In the genomic region with DNA sequence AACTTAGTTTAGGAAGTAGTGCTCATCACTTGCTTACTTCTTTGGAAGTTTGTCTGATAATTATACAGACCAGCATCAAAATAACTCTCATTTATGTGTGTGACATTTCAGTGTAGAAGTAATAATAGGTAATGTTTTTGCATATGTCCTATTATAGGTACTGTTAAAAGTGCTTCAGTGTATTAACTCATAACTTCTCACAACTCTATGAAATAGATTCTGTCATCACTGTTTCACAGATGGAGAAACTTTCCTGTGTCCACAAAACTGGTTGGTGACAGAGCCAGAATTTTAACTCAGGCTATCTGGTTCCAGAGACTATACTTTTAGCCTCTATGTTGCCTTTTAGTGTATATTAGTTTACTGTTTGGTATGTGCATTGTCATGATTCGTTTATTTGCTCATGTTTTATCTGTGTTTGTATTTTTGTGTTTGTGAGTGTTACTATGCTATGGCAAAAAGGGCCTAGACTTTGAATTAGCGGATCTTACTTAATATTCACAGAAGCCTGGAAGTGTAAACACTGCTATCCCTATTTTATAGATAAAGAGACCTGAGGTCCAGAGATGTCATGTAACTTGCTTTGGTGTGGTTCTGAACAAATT, we compare ENCODE assay signal across 12 cellular contexts. TPM values are rescaled to one million over a fixed set of nuclear protein-coding genes. Genes with fewer than 3 reads are reported as not detected.
DNase-seq lines count a peak whose midpoint lies in the region; ATAC-seq and TF ChIP-seq lines count a peak whose summit lies in the region.
"Had no signal": no experiment of that assay in that cellular context is flagged by ENCODE, and none has a peak within 500 bp of the region (broad histone marks: within the 10 kb centered on the region; RNA-seq: fewer than 3 reads in every experiment).

No MANE protein-coding gene starts in this region.

- H3F3A ChIP-seq in PC-9 (ENCODE audit: insufficient read depth, low read depth), result no peaks in the 10 kb centered on the region

- no peak for DNase-seq in CD4-positive, CD25-positive, alpha-beta regulatory T cell
- DNase-seq in PC-9, result no peak
- DNase-seq in effector memory CD8-positive, alpha-beta T cell, result no peak
- DNase-seq in osteocyte (ENCODE audit: extremely low spot score, unreplicated experiment), result no peak
- DNase-seq in sciatic nerve (ENCODE audit: low spot score), result no peak
- DNase-seq in RKO (ENCODE audit: low spot score), result no peak
- DNase-seq in activated CD4-positive, alpha-beta T cell treated with anti-CD3 and anti-CD28 coated beads, Interleukin-2, amount 50 U/mL, for 1 hour, result no peak
- DNase-seq in ecto neural progenitor cell (ENCODE audit: low spot score), result no peak
- DNase-seq: activated CD4-positive, alpha-beta T cell treated with anti-CD3 and anti-CD28 coated beads, Interleukin-2, amount 50 U/mL, for 4 hours; cerebellar nuclear complex; DMS 273 treated with DMSO at 0.1 percent for 48 hours; NCI-H146 had no signal

- H3K4me2 ChIP-seq in PC-9, result no peak overlapping the region

- CTCF ChIA-PET in PC-9 (lab: Charles Lee), result no interaction called here

- POLR2A ChIA-PET in PC-9 (lab: Charles Lee; ENCODE audit: unreplicated experiment), result no interaction called here

- H3K36me3 Mint-ChIP-seq in CD4-positive, CD25-positive, alpha-beta regulatory T cell, result peaks cover 13% of the 10 kb centered on the region
- H3K36me3 Mint-ChIP-seq in effector memory CD8-positive, alpha-beta T cell (ENCODE audit: insufficient read depth), result peaks cover 6% of the 10 kb centered on the region
- H3K36me3 Mint-ChIP-seq in osteocyte (ENCODE audit: unreplicated experiment), result peaks cover 14% of the 10 kb centered on the region

- H3K36me3 ChIP-seq in CD4-positive, CD25-positive, alpha-beta regulatory T cell (ENCODE audit: control insufficient read depth, insufficient read depth, low read length), result no peaks in the 10 kb centered on the region
- no peaks in the 10 kb centered on the region for H3K36me3 ChIP-seq in PC-9 (ENCODE audit: low read depth)

- H3K9me2 ChIP-seq in PC-9 (ENCODE audit: insufficient read depth), result no peaks in the 10 kb centered on the region; the same call in 1 of the 2 replicates

- peaks cover 40 to 67% (median 56%) of the 10 kb centered on the region in 4 donors for H3K4me1 Mint-ChIP-seq in CD4-positive, CD25-positive, alpha-beta regulatory T cell
- H3K4me1 Mint-ChIP-seq in effector memory CD8-positive, alpha-beta T cell (ENCODE audit: low read depth in 2 of 2), result peaks cover 34 to 42% of the 10 kb centered on the region in 2 donors
- H3K4me1 Mint-ChIP-seq in osteocyte (ENCODE audit: unreplicated experiment), result peaks cover 72% of the 10 kb centered on the region

- no peaks in the 10 kb centered on the region for H3K79me2 ChIP-seq in PC-9 (ENCODE audit: low read depth)

- no peaks in the 10 kb centered on the region for H3K9me3 ChIP-seq in CD4-positive, CD25-positive, alpha-beta regulatory T cell (ENCODE audit: control insufficient read depth in 2 of 2, low read length in 2 of 2)
- H3K9me3 ChIP-seq in PC-9 (ENCODE audit: insufficient read depth, low read depth), result no peaks in the 10 kb centered on the region

- peak overlapping the region in 3 of 4 donors; percentile 33 to 66 (median 49) for H3K4me3 Mint-ChIP-seq in CD4-positive, CD25-positive, alpha-beta regulatory T cell
- H3K4me3 Mint-ChIP-seq in effector memory CD8-positive, alpha-beta T cell, result no peak overlapping the region
- H3K4me3 Mint-ChIP-seq in osteocyte (ENCODE audit: unreplicated experiment), result peak overlapping the region; percentile 5

- H4K20me1 ChIP-seq in PC-9 (ENCODE audit: insufficient read depth), result no peaks in the 10 kb centered on the region

- no peak overlapping the region for H2AFZ ChIP-seq in PC-9

- peak overlapping the region; percentile 83 for H3K27ac ChIP-seq in CD4-positive, CD25-positive, alpha-beta regulatory T cell (ENCODE audit: insufficient read depth, low read length, poor library complexity, severe bottlenecking)
- peak overlapping the region; percentile 33 for H3K27ac ChIP-seq in PC-9

- BruUV-seq in PC-9 (replicated peaks; lab: Mats Ljungman, UMichigan), result no TSS peak

- ATAC-seq in CD4-positive, CD25-positive, alpha-beta regulatory T cell (ENCODE audit: low read depth in 2 of 2), result no peak
- ATAC-seq in effector memory CD8-positive, alpha-beta T cell (replicated peaks), result no peak
- ATAC-seq in sciatic nerve, result no peak

- intact Hi-C loops in PC-9 (cut with micrococcal nuclease; ENCODE audit: unreplicated experiment) (no loop called here), sciatic nerve (cut with DNase I) (no loop called here)

- no peaks in the 10 kb centered on the region for H3K27me3 Mint-ChIP-seq in CD4-positive, CD25-positive, alpha-beta regulatory T cell
- no peaks in the 10 kb centered on the region for H3K27me3 Mint-ChIP-seq in effector memory CD8-positive, alpha-beta T cell
- no peaks in the 10 kb centered on the region for H3K27me3 Mint-ChIP-seq in osteocyte (ENCODE audit: unreplicated experiment)

- H3K9me3 Mint-ChIP-seq in CD4-positive, CD25-positive, alpha-beta regulatory T cell, result peaks cover 0 to 11% (median 0%) of the 10 kb centered on the region in 7 donors
- peaks cover 0 to 6% of the 10 kb centered on the region in 2 donors for H3K9me3 Mint-ChIP-seq in effector memory CD8-positive, alpha-beta T cell
- H3K9me3 Mint-ChIP-seq in osteocyte (ENCODE audit: unreplicated experiment), result peaks cover 10% of the 10 kb centered on the region

- H3K4me3 ChIP-seq in CD4-positive, CD25-positive, alpha-beta regulatory T cell (ENCODE audit: low read depth, low read length), result peak overlapping the region; percentile 76
- no peak overlapping the region for H3K4me3 ChIP-seq in PC-9

- H3K4me1 ChIP-seq in CD4-positive, CD25-positive, alpha-beta regulatory T cell (ENCODE audit: control insufficient read depth, insufficient read depth, low read length, poor library complexity, severe bottlenecking), result peaks cover 51% of the 10 kb centered on the region
- H3K4me1 ChIP-seq in PC-9 (replicated peaks; ENCODE audit: insufficient read depth), result peaks cover 15% of the 10 kb centered on the region; the same call in 1 of the 2 replicates

- H3K27ac Mint-ChIP-seq in CD4-positive, CD25-positive, alpha-beta regulatory T cell, result peak overlapping the region; percentile 40 to 90 (median 83)
- H3K27ac Mint-ChIP-seq in effector memory CD8-positive, alpha-beta T cell, result peak overlapping the region; percentile 63 to 86
- H3K27ac Mint-ChIP-seq in osteocyte (ENCODE audit: unreplicated experiment), result peak overlapping the region; percentile 76

- H3K27me3 ChIP-seq in CD4-positive, CD25-positive, alpha-beta regulatory T cell (ENCODE audit: control insufficient read depth, insufficient read depth, low read length), result no peaks in the 10 kb centered on the region
- no peaks in the 10 kb centered on the region for H3K27me3 ChIP-seq in PC-9 (ENCODE audit: insufficient read depth, low read depth)

- TF ChIP-seq CTCF in PC-9 (conservative IDR thresholded peaks at IDR 0.05) (no peak), osteocyte (IDR thresholded peaks at IDR 0.05) (no peak)

RNA-seq across cellular contexts. Expression of gene LPAR6, which starts 12.7 kb away (rescaled TPM):
- total RNA-seq in CD4-positive, CD25-positive, alpha-beta regulatory T cell, result 85.4 TPM
- polyA plus RNA-seq in CD4-positive, CD25-positive, alpha-beta regulatory T cell, result 100 to 1,000 TPM in 2 of 4 donors, 10 to 100 TPM in 2; 85.6 to 150 (median 95.7) TPM
- total RNA-seq in PC-9 (2021) (2.7 TPM in 2 replicates), osteocyte (10.1 and 13.0 TPM in 2 replicates), sciatic nerve (55.0 TPM)

Comparison
In these comparisons a context has a peak if more than half of its experiments do, and no peak if none do; other contexts are left out.
1. H3K4me3 Mint-ChIP-seq: peak in CD4-positive, CD25-positive, alpha-beta regulatory T cell (3 of 4) and osteocyte (single experiment); none in effector memory CD8-positive, alpha-beta T cell (0 of 2).
2. Peak in every context shown above with its lines, with median percentiles within 50 percentile points of each other: H3K27ac Mint-ChIP-seq.